In the genomic region with DNA sequence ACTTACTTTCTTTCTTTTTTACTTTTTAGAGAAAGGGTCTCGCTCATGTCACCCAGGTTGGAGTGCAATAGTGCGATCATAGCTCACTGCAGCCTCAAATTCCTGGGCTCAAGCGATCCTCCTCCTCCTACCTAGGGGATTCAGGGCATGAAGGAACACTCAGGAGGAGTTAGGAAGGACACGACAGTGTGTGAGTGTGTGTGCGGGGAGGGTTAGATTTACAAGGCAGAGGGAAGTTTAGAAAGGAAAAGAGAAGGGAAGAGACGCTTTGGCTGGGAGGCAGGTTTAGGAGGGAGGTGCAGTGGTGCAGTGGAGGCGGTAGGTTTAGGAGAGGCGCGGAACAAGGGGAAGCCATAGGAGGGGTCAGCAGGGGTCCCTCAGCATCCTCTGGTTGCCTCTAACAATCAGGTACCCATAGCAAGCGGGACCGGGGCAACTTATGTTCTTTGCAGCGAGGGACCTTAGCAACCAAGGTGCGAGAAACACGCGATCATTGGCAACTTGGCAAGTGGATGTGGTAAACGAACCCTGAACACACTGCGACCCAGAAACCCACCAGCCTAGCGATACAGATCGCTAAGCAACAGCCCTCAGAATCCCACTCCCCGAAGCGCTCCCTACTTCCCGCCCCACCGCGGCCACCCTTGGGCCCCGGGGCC, we compare ENCODE assay signal across 8 cellular contexts. TPM values are rescaled to one million over a fixed set of nuclear protein-coding genes. Genes with fewer than 3 reads are reported as not detected.
A peak's percentile ranks its signal among the peaks of the same experiment; 100 is the strongest.
DNase-seq lines count a peak whose midpoint lies in the region; ATAC-seq, FAIRE-seq and TF ChIP-seq lines count a peak whose summit lies in the region.

No MANE protein-coding gene starts in this region.

- H3K4me3 Mint-ChIP-seq in activated CD4-positive, alpha-beta T cell treated with anti-CD3 and anti-CD28 coated beads, Interleukin-2, amount 10 ng/mL, durations not matched to agents 7 days and 5 days: peak overlapping the region; percentile 92
- peak overlapping the region; percentile 97 for H3K4me3 Mint-ChIP-seq in T-helper 17 cell

- no peaks in the 10 kb centered on the region for H3K9me3 ChIP-seq in T-helper 17 cell (ENCODE audit: control insufficient read depth, low read length, poor library complexity, severe bottlenecking)
- no peaks in the 10 kb centered on the region for H3K9me3 ChIP-seq in pancreas

- H3K4me1 ChIP-seq in pancreas: peaks cover 0 to 19% (median 5%) of the 10 kb centered on the region in 3 donors

- peaks cover 9% of the 10 kb centered on the region for H3K36me3 Mint-ChIP-seq in activated CD4-positive, alpha-beta T cell treated with anti-CD3 and anti-CD28 coated beads, Interleukin-2, amount 10 ng/mL, durations not matched to agents 7 days and 5 days (ENCODE audit: low read depth)
- H3K36me3 Mint-ChIP-seq in T-helper 17 cell (ENCODE audit: low read depth): peaks cover 7% of the 10 kb centered on the region

- H3K27me3 ChIP-seq in pancreas: no peaks in the 10 kb centered on the region

- H3K27ac Mint-ChIP-seq in activated CD4-positive, alpha-beta T cell treated with anti-CD3 and anti-CD28 coated beads, Interleukin-2, amount 10 ng/mL, durations not matched to agents 7 days and 5 days: peak overlapping the region; percentile 96
- H3K27ac Mint-ChIP-seq in T-helper 17 cell: peak overlapping the region; percentile 97

- FAIRE-seq in pancreas (lab: Jason Lieb, UNC): no peak

- no peak for TF ChIP-seq CTCF in fibroblast of pulmonary artery (IDR thresholded peaks at IDR 0.05; ENCODE audit: low read length, missing control alignments)
- TF ChIP-seq CTCF in pancreas (IDR thresholded peaks at IDR 0.05): no peak

- peaks cover 35% of the 10 kb centered on the region for H3K4me1 Mint-ChIP-seq in activated CD4-positive, alpha-beta T cell treated with anti-CD3 and anti-CD28 coated beads, Interleukin-2, amount 10 ng/mL, durations not matched to agents 7 days and 5 days
- H3K4me1 Mint-ChIP-seq in T-helper 17 cell: peaks cover 38% of the 10 kb centered on the region

- H3K4me3 ChIP-seq in fibroblast of pulmonary artery (replicated peaks; ENCODE audit: low read depth, low read length) (peak overlapping the region; percentile 92), pancreas (peak overlapping the region; percentile 54 to 96 (median 78))

- peak overlapping the region; percentile 38 to 82 (median 69) for H3K27ac ChIP-seq in pancreas

- no peaks in the 10 kb centered on the region for H3K36me3 ChIP-seq in pancreas

- CTCF ChIA-PET in activated CD4-positive, alpha-beta T cell treated with anti-CD3 and anti-CD28 coated beads, Interleukin-2, amount 10 ng/mL, durations not matched to agents 7 days and 5 days (lab: Charles Lee): no interaction called here

- H3K9me3 Mint-ChIP-seq in activated CD4-positive, alpha-beta T cell treated with anti-CD3 and anti-CD28 coated beads, Interleukin-2, amount 10 ng/mL, durations not matched to agents 7 days and 5 days: no peaks in the 10 kb centered on the region

- WGBS in pancreas, 2 donors: 5 to 7% methylated on average over 23 to 25 of the region's 25 CpGs

- H3K27me3 Mint-ChIP-seq in activated CD4-positive, alpha-beta T cell treated with anti-CD3 and anti-CD28 coated beads, Interleukin-2, amount 10 ng/mL, durations not matched to agents 7 days and 5 days: no peaks in the 10 kb centered on the region
- H3K27me3 Mint-ChIP-seq in T-helper 17 cell: no peaks in the 10 kb centered on the region

- no peak for DNase-seq in activated CD4-positive, alpha-beta T cell treated with anti-CD3 and anti-CD28 coated beads, Interleukin-2, amount 10 ng/mL, durations not matched to agents 7 days and 5 days
- no peak for DNase-seq in activated CD4-positive, alpha-beta T cell treated with anti-CD3 and anti-CD28 coated beads for 1 hour
- DNase-seq in T-helper 17 cell (no peak), fibroblast of pulmonary artery (ENCODE audit: low read depth) (peak; percentile 24), pancreas (peak in 2 of 6 donors; percentile 35 to 50), posterior vena cava (ENCODE audit: low spot score) (no peak), occipital lobe (lab: John Stamatoyannopoulos, UW) (no peak)

- POLR2A ChIA-PET in activated CD4-positive, alpha-beta T cell treated with anti-CD3 and anti-CD28 coated beads, Interleukin-2, amount 10 ng/mL, durations not matched to agents 7 days and 5 days (lab: Charles Lee): no interaction called here

- intact Hi-C loops in pancreas (cut with DNase I): no loop called here
- intact Hi-C loops in posterior vena cava (cut with DNase I): no loop called here

- peak; percentile 7 for ATAC-seq in T-helper 17 cell
- ATAC-seq in pancreas: peak; percentile 2 to 3 (median 3)
- ATAC-seq in HG03139 (IDR thresholded peaks at IDR 0.05; ENCODE audit: unreplicated experiment): no peak

RNA-seq across cellular contexts. Expression of gene SIRT2, which starts 0.5 kb away (rescaled TPM):
- total RNA-seq in activated CD4-positive, alpha-beta T cell treated with anti-CD3 and anti-CD28 coated beads, Interleukin-2, amount 10 ng/mL, durations not matched to agents 7 days and 5 days: 10 to 100 TPM; 45.2 to 47.1 TPM
- total RNA-seq in T-helper 17 cell (10 to 100 TPM; 68.7 to 68.9 TPM), pancreas (10 to 100 TPM; 16.2 to 27.0 (median 19.0) TPM), posterior vena cava (10 to 100 TPM; 41.7 to 48.1 TPM), occipital lobe (57.2 TPM)
- 10 to 100 TPM; 33.5 to 44.4 TPM for polyA plus RNA-seq in pancreas

RNA-seq across cellular contexts. Expression of gene NFKBIB, which starts 0.9 kb away (rescaled TPM):
- total RNA-seq in activated CD4-positive, alpha-beta T cell treated with anti-CD3 and anti-CD28 coated beads, Interleukin-2, amount 10 ng/mL, durations not matched to agents 7 days and 5 days: 10 to 100 TPM; 31.6 to 32.2 TPM
- total RNA-seq in T-helper 17 cell (10 to 100 TPM; 49.3 to 63.8 TPM), pancreas (10 to 100 TPM in 2 of 6 donors, 1 to 10 TPM in 4; 6.8 to 14.3 (median 9.3) TPM), posterior vena cava (10 to 100 TPM; 19.3 to 23.1 TPM), occipital lobe (4.1 TPM)
- polyA plus RNA-seq in pancreas: 10 to 100 TPM; 12.3 to 26.8 TPM

RNA-seq across cellular contexts. Expression of gene CCER2, which starts 13.1 kb away (rescaled TPM):
- total RNA-seq in activated CD4-positive, alpha-beta T cell treated with anti-CD3 and anti-CD28 coated beads, Interleukin-2, amount 10 ng/mL, durations not matched to agents 7 days and 5 days: under 1 TPM; 0.83 to 0.97 TPM
- total RNA-seq in T-helper 17 cell (1 to 10 TPM in 1 of 2 donors, not detected in 1; 1.3 TPM), pancreas (under 1 TPM in 5 of 6 donors, not detected in 1; 0.17 to 0.22 (median 0.19) TPM), posterior vena cava (under 1 TPM; 0.24 to 0.37 TPM), occipital lobe (1.1 TPM)
- polyA plus RNA-seq in pancreas: 1 to 10 TPM; 1.2 to 3.3 TPM

RNA-seq across cellular contexts. Expression of gene RINL, which starts 20.8 kb away (rescaled TPM):
- 10 to 100 TPM; 65.0 to 66.9 TPM for total RNA-seq in activated CD4-positive, alpha-beta T cell treated with anti-CD3 and anti-CD28 coated beads, Interleukin-2, amount 10 ng/mL, durations not matched to agents 7 days and 5 days
- 10 to 100 TPM; 46.0 to 50.6 TPM for total RNA-seq in T-helper 17 cell
- total RNA-seq in pancreas: 10 to 100 TPM in 4 of 6 donors, 1 to 10 TPM in 2; 6.5 to 16.9 (median 10.5) TPM
- 10 to 100 TPM; 17.6 to 26.2 TPM for polyA plus RNA-seq in pancreas
- total RNA-seq in posterior vena cava: 1 to 10 TPM; 5.8 to 6.1 TPM
- 2.5 TPM for total RNA-seq in occipital lobe

RNA-seq across cellular contexts. Expression of gene SARS2, which starts 31.6 kb away (rescaled TPM):
- 10 to 100 TPM; 33.4 to 37.9 TPM for total RNA-seq in activated CD4-positive, alpha-beta T cell treated with anti-CD3 and anti-CD28 coated beads, Interleukin-2, amount 10 ng/mL, durations not matched to agents 7 days and 5 days
- total RNA-seq in T-helper 17 cell: 10 to 100 TPM; 18.6 to 19.5 TPM
- total RNA-seq in pancreas: 10 to 100 TPM in 5 of 6 donors, 1 to 10 TPM in 1; 8.8 to 21.8 (median 14.0) TPM
- polyA plus RNA-seq in pancreas: 10 to 100 TPM; 73.2 to 80.6 TPM
- 1 to 10 TPM; 8.2 to 9.5 TPM for total RNA-seq in posterior vena cava
- total RNA-seq in occipital lobe: 5.0 TPM
